Comparison of ENCODE assay signal across 1 cellular context in the genomic region with DNA sequence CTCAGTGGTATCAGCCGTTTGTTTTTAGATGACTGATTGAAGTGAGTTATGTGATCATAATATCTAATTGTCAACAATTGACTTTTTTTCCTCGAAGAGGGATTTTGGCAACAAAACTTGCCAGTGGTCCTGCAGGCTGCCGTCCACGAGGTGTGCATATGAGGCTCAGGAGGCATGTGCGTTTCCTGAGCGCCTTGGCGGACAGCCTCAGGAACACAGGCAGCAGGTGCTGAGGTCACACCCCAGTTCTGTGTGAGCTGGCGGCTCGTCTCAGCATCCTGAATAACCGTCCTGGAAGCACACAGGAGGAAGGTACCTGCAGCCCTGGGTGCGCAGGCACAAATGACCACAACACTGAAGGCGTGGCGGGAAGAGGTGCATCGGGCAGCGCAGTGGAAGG.
TF ChIP-seq lines count a peak whose summit lies in the region.

No MANE protein-coding gene starts in this region.

TF ChIP-seq in HepG2, 621 proteins besides CTCF, POLR2A, EP300 and RAD21:
- TF ChIP-seq AGO2 (optimal IDR thresholded peaks at IDR 0.05; ENCODE audit: low read depth, low read length) (peak; percentile 39), RBM22 (optimal IDR thresholded peaks at IDR 0.05; ENCODE audit: low read length) (peak; percentile 30), CEBPG (CRISPR knock-in tag; IDR thresholded peaks at IDR 0.05) (no peak), ZBTB20 (CRISPR knock-in tag; IDR thresholded peaks at IDR 0.05; ENCODE audit: borderline replicate concordance, low read depth) (no peak), ZUFSP (CRISPR knock-in tag; IDR thresholded peaks at IDR 0.05; ENCODE audit: borderline replicate concordance) (no peak), AHR (CRISPR knock-in tag; IDR thresholded peaks at IDR 0.05) (no peak), ZNF644 (CRISPR knock-in tag; IDR thresholded peaks at IDR 0.05; ENCODE audit: low read depth) (no peak), RFX3 (CRISPR knock-in tag; IDR thresholded peaks at IDR 0.05) (no peak)
